Comparison of ENCODE assay signal across 1 cellular context in the genomic region with DNA sequence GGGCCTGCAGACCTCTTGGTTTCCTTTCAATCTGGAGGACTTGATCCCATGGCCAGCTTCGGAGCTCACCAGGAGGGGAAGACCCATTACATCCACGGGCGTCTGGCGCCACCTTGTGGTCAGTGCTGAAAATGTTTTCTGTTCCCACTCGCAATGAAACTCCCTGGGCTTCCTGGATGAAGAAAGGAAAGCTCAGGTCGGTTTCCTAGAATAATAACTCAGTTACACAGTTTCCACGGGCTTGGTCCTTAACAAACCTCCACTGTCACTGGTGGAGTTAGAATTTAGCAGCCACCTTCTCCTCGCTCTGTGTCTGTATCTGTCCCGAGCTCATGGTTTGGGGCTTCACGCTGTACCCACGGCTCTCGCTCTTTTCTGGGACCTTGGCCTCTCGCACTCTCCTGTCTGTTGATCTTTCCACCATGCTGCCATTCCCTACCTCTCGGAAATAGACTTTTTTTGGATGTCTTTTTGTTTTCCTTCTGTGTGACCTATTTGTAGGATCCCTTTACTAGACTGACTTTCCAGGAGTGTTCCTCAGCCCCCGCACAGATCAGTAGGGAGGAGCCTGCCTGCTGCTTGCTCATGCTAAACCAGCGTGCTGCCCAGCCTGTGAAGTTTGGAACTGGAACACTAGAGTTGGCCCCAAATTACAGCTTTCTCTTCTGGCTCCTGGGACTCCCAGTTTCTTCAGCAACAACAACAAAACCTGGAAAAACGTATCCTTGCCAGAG.
TF ChIP-seq lines count a peak whose summit lies in the region.

No MANE protein-coding gene starts in this region.

TF ChIP-seq in HepG2, 621 proteins besides CTCF, POLR2A, EP300 and RAD21 (continued from another document and continues in another):
- TF ChIP-seq, protein P1, sequence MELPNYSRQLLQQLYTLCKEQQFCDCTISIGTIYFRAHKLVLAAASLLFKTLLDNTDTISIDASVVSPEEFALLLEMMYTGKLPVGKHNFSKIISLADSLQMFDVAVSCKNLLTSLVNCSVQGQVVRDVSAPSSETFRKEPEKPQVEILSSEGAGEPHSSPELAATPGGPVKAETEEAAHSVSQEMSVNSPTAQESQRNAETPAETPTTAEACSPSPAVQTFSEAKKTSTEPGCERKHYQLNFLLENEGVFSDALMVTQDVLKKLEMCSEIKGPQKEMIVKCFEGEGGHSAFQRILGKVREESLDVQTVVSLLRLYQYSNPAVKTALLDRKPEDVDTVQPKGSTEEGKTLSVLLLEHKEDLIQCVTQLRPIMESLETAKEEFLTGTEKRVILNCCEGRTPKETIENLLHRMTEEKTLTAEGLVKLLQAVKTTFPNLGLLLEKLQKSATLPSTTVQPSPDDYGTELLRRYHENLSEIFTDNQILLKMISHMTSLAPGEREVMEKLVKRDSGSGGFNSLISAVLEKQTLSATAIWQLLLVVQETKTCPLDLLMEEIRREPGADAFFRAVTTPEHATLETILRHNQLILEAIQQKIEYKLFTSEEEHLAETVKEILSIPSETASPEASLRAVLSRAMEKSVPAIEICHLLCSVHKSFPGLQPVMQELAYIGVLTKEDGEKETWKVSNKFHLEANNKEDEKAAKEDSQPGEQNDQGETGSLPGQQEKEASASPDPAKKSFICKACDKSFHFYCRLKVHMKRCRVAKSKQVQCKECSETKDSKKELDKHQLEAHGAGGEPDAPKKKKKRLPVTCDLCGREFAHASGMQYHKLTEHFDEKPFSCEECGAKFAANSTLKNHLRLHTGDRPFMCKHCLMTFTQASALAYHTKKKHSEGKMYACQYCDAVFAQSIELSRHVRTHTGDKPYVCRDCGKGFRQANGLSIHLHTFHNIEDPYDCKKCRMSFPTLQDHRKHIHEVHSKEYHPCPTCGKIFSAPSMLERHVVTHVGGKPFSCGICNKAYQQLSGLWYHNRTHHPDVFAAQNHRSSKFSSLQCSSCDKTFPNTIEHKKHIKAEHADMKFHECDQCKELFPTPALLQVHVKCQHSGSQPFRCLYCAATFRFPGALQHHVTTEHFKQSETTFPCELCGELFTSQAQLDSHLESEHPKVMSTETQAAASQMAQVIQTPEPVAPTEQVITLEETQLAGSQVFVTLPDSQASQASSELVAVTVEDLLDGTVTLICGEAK (IDR thresholded peaks at IDR 0.05) = no peak
- TF ChIP-seq, protein P1 (CRISPR knock-in tag; IDR thresholded peaks at IDR 0.05) = 0 out of 2 replicates have a peak, but pooled peaks have one; percentile 45
- TF ChIP-seq ZNF510 (CRISPR knock-in tag; IDR thresholded peaks at IDR 0.05; ENCODE audit: low read depth) (0 out of 2 replicates have a peak, but pooled peaks have one; percentile 64), ZSCAN25 (CRISPR knock-in tag; IDR thresholded peaks at IDR 0.05) (no peak), KDM5B (CRISPR knock-in tag; IDR thresholded peaks at IDR 0.05; ENCODE audit: borderline replicate concordance) (0 out of 2 replicates have a peak, but pooled peaks have one; percentile 33), ZNF644 (CRISPR knock-in tag; IDR thresholded peaks at IDR 0.05; ENCODE audit: low read depth) (peak; percentile 28; the same call in 1 of the 2 replicates), PLRG1 (conservative IDR thresholded peaks at IDR 0.05) (no peak), ZFP82 (CRISPR knock-in tag; IDR thresholded peaks at IDR 0.05; ENCODE audit: borderline replicate concordance) (peak; percentile 63; the same call in 1 of the 2 replicates), RXRB (CRISPR knock-in tag; IDR thresholded peaks at IDR 0.05; ENCODE audit: borderline replicate concordance) (peak; percentile 9; the same call in 1 of the 2 replicates), DNMT3B (CRISPR knock-in tag; conservative IDR thresholded peaks at IDR 0.05) (0 out of 2 replicates have a peak, but pooled peaks have one; percentile 60), ZNF790 (CRISPR knock-in tag; IDR thresholded peaks at IDR 0.05; ENCODE audit: borderline replicate concordance) (no peak), PCBP2 (optimal IDR thresholded peaks at IDR 0.05; ENCODE audit: low read depth, low read length, poor library complexity, severe bottlenecking) (no peak), IRF2 (CRISPR knock-in tag; IDR thresholded peaks at IDR 0.05) (peak; percentile 48), SAP130 (CRISPR knock-in tag; IDR thresholded peaks at IDR 0.05; ENCODE audit: low read depth) (0 out of 2 replicates have a peak, but pooled peaks have one; percentile 36), KDM5A (IDR thresholded peaks at IDR 0.05; ENCODE audit: borderline replicate concordance, low read length) (peak; percentile 76), NR1H2 (CRISPR knock-in tag; IDR thresholded peaks at IDR 0.05; ENCODE audit: borderline replicate concordance, low read depth) (no peak), ZNF614 (CRISPR knock-in tag; IDR thresholded peaks at IDR 0.05; ENCODE audit: borderline replicate concordance) (peak; percentile 74; the same call in 1 of the 2 replicates), ZNF563 (CRISPR knock-in tag; IDR thresholded peaks at IDR 0.05) (no peak), MEF2D (CRISPR knock-in tag; IDR thresholded peaks at IDR 0.05) (peak; percentile 38; the same call in 1 of the 2 replicates), REPIN1 (CRISPR knock-in tag; IDR thresholded peaks at IDR 0.05; ENCODE audit: borderline replicate concordance, low read depth) (0 out of 2 replicates have a peak, but pooled peaks have one; percentile 35), NR2F6 (IDR thresholded peaks at IDR 0.05) (no peak), NR2F6 (CRISPR knock-in tag; IDR thresholded peaks at IDR 0.05) (no peak), SMC3 (IDR thresholded peaks at IDR 0.05; ENCODE audit: low read length) (peak; percentile 98), SMYD3 (CRISPR knock-in tag; IDR thresholded peaks at IDR 0.05) (no peak), ZNF121 (CRISPR knock-in tag; IDR thresholded peaks at IDR 0.05) (0 out of 2 replicates have a peak, but pooled peaks have one; percentile 35), ZFX (CRISPR knock-in tag; IDR thresholded peaks at IDR 0.05; ENCODE audit: low read depth) (peak; percentile 47; the same call in 1 of the 2 replicates), STAG1 (CRISPR knock-in tag; IDR thresholded peaks at IDR 0.05) (peak; percentile 98), ELF1 (CRISPR knock-in tag; IDR thresholded peaks at IDR 0.05) (peak; percentile 45; the same call in 1 of the 2 replicates)
- TF ChIP-seq, protein P2, sequence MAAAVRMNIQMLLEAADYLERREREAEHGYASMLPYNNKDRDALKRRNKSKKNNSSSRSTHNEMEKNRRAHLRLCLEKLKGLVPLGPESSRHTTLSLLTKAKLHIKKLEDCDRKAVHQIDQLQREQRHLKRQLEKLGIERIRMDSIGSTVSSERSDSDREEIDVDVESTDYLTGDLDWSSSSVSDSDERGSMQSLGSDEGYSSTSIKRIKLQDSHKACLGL (CRISPR knock-in tag; IDR thresholded peaks at IDR 0.05) = 0 out of 2 replicates have a peak, but pooled peaks have one; percentile 36
- TF ChIP-seq, protein P3, sequence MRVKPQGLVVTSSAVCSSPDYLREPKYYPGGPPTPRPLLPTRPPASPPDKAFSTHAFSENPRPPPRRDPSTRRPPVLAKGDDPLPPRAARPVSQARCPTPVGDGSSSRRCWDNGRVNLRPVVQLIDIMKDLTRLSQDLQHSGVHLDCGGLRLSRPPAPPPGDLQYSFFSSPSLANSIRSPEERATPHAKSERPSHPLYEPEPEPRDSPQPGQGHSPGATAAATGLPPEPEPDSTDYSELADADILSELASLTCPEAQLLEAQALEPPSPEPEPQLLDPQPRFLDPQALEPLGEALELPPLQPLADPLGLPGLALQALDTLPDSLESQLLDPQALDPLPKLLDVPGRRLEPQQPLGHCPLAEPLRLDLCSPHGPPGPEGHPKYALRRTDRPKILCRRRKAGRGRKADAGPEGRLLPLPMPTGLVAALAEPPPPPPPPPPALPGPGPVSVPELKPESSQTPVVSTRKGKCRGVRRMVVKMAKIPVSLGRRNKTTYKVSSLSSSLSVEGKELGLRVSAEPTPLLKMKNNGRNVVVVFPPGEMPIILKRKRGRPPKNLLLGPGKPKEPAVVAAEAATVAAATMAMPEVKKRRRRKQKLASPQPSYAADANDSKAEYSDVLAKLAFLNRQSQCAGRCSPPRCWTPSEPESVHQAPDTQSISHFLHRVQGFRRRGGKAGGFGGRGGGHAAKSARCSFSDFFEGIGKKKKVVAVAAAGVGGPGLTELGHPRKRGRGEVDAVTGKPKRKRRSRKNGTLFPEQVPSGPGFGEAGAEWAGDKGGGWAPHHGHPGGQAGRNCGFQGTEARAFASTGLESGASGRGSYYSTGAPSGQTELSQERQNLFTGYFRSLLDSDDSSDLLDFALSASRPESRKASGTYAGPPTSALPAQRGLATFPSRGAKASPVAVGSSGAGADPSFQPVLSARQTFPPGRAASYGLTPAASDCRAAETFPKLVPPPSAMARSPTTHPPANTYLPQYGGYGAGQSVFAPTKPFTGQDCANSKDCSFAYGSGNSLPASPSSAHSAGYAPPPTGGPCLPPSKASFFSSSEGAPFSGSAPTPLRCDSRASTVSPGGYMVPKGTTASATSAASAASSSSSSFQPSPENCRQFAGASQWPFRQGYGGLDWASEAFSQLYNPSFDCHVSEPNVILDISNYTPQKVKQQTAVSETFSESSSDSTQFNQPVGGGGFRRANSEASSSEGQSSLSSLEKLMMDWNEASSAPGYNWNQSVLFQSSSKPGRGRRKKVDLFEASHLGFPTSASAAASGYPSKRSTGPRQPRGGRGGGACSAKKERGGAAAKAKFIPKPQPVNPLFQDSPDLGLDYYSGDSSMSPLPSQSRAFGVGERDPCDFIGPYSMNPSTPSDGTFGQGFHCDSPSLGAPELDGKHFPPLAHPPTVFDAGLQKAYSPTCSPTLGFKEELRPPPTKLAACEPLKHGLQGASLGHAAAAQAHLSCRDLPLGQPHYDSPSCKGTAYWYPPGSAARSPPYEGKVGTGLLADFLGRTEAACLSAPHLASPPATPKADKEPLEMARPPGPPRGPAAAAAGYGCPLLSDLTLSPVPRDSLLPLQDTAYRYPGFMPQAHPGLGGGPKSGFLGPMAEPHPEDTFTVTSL (CRISPR knock-in tag; IDR thresholded peaks at IDR 0.05; ENCODE audit: borderline replicate concordance) = peak; percentile 50; the same call in 1 of the 2 replicates
- TF ChIP-seq, protein P4, sequence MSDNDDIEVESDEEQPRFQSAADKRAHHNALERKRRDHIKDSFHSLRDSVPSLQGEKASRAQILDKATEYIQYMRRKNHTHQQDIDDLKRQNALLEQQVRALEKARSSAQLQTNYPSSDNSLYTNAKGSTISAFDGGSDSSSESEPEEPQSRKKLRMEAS (IDR thresholded peaks at IDR 0.05) = peak; percentile 57
- TF ChIP-seq, protein P5, sequence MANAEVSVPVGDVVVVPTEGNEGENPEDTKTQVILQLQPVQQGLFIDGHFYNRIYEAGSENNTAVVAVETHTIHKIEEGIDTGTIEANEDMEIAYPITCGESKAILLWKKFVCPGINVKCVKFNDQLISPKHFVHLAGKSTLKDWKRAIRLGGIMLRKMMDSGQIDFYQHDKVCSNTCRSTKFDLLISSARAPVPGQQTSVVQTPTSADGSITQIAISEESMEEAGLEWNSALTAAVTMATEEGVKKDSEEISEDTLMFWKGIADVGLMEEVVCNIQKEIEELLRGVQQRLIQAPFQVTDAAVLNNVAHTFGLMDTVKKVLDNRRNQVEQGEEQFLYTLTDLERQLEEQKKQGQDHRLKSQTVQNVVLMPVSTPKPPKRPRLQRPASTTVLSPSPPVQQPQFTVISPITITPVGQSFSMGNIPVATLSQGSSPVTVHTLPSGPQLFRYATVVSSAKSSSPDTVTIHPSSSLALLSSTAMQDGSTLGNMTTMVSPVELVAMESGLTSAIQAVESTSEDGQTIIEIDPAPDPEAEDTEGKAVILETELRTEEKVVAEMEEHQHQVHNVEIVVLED (CRISPR knock-in tag; IDR thresholded peaks at IDR 0.05; ENCODE audit: borderline replicate concordance) = 0 out of 2 replicates have a peak, but pooled peaks have one; percentile 18
- TF ChIP-seq, protein P6, sequence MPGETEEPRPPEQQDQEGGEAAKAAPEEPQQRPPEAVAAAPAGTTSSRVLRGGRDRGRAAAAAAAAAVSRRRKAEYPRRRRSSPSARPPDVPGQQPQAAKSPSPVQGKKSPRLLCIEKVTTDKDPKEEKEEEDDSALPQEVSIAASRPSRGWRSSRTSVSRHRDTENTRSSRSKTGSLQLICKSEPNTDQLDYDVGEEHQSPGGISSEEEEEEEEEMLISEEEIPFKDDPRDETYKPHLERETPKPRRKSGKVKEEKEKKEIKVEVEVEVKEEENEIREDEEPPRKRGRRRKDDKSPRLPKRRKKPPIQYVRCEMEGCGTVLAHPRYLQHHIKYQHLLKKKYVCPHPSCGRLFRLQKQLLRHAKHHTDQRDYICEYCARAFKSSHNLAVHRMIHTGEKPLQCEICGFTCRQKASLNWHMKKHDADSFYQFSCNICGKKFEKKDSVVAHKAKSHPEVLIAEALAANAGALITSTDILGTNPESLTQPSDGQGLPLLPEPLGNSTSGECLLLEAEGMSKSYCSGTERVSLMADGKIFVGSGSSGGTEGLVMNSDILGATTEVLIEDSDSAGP (CRISPR knock-in tag; IDR thresholded peaks at IDR 0.05; ENCODE audit: borderline replicate concordance) = peak; percentile 50; the same call in 1 of the 2 replicates
- TF ChIP-seq, protein P7, sequence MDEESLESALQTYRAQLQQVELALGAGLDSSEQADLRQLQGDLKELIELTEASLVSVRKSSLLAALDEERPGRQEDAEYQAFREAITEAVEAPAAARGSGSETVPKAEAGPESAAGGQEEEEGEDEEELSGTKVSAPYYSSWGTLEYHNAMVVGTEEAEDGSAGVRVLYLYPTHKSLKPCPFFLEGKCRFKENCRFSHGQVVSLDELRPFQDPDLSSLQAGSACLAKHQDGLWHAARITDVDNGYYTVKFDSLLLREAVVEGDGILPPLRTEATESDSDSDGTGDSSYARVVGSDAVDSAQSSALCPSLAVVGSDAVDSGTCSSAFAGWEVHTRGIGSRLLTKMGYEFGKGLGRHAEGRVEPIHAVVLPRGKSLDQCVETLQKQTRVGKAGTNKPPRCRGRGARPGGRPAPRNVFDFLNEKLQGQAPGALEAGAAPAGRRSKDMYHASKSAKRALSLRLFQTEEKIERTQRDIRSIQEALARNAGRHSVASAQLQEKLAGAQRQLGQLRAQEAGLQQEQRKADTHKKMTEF (CRISPR knock-in tag; IDR thresholded peaks at IDR 0.05) = peak; percentile 43
